Comparison of ENCODE assay signal across 1 cellular context in genomic region chr19:35960432-35960972, GRCh38.
TF ChIP-seq lines count a peak whose summit lies in the region.

No MANE protein-coding gene starts in this region.

TF ChIP-seq in HEK293, 187 proteins besides CTCF, POLR2A, EP300 and RAD21:
- no peak for TF ChIP-seq ZBTB10 (tag by site-specific recombination; IDR thresholded peaks at IDR 0.05)
- TF ChIP-seq ZNF664 (tag by site-specific recombination; IDR thresholded peaks at IDR 0.05): no peak
- TF ChIP-seq ZNF707 (tag by site-specific recombination; IDR thresholded peaks at IDR 0.05): no peak
- TF ChIP-seq ZNF558 (tag by site-specific recombination; IDR thresholded peaks at IDR 0.05): no peak
- no peak for TF ChIP-seq ZSCAN23 (tag by site-specific recombination; IDR thresholded peaks at IDR 0.05)
- TF ChIP-seq MYNN (tag by site-specific recombination; IDR thresholded peaks at IDR 0.05; ENCODE audit: borderline replicate concordance): peak; percentile 79
- TF ChIP-seq HOXA7 (CRISPR knock-in tag; IDR thresholded peaks at IDR 0.05; ENCODE audit: borderline replicate concordance): no peak
- no peak for TF ChIP-seq ZNF398 (tag by site-specific recombination; IDR thresholded peaks at IDR 0.05)
- no peak for TF ChIP-seq ZNF501 (tag by site-specific recombination; IDR thresholded peaks at IDR 0.05)
- no peak for TF ChIP-seq ZNF639 (tag by site-specific recombination; IDR thresholded peaks at IDR 0.05)
- TF ChIP-seq ZNF677 (tag by site-specific recombination; IDR thresholded peaks at IDR 0.05): no peak
- no peak for TF ChIP-seq KLF7 (tag by site-specific recombination; IDR thresholded peaks at IDR 0.05; ENCODE audit: borderline replicate concordance)
- TF ChIP-seq ZNF514 (tag by site-specific recombination; IDR thresholded peaks at IDR 0.05): no peak
- TF ChIP-seq ZNF623 (tag by site-specific recombination; IDR thresholded peaks at IDR 0.05): peak; percentile 100
- TF ChIP-seq ZNF391 (tag by site-specific recombination; IDR thresholded peaks at IDR 0.05; ENCODE audit: borderline replicate concordance, low read depth): no peak
- TF ChIP-seq HOXD13 (CRISPR knock-in tag; IDR thresholded peaks at IDR 0.05; ENCODE audit: borderline replicate concordance): no peak
- 0 out of 2 replicates have a peak, but pooled peaks have one; percentile 10 for TF ChIP-seq KLF17 (tag by site-specific recombination; IDR thresholded peaks at IDR 0.05)
- no peak for TF ChIP-seq ZBTB21 (tag by site-specific recombination; IDR thresholded peaks at IDR 0.05)
- TF ChIP-seq ZFP41 (tag by site-specific recombination; IDR thresholded peaks at IDR 0.05; ENCODE audit: borderline replicate concordance): no peak
- TF ChIP-seq ZNF280D (tag by site-specific recombination; IDR thresholded peaks at IDR 0.05): peak; percentile 80; the same call in 1 of the 2 replicates
- TF ChIP-seq KLF16 (tag by site-specific recombination; IDR thresholded peaks at IDR 0.05): no peak
- no peak for TF ChIP-seq ZNF416 (tag by site-specific recombination; IDR thresholded peaks at IDR 0.05)
- TF ChIP-seq ZNF510 (tag by site-specific recombination; IDR thresholded peaks at IDR 0.05; ENCODE audit: insufficient replicate concordance): no peak
- TF ChIP-seq ZNF239 (tag by site-specific recombination; IDR thresholded peaks at IDR 0.05): no peak
- TF ChIP-seq ZNF473 (tag by site-specific recombination; IDR thresholded peaks at IDR 0.05): no peak
- TF ChIP-seq ZNF114 (tag by site-specific recombination; IDR thresholded peaks at IDR 0.05): no peak
- TF ChIP-seq ZNF580 (tag by site-specific recombination; IDR thresholded peaks at IDR 0.05): 0 out of 2 replicates have a peak, but pooled peaks have one; percentile 40
- no peak for TF ChIP-seq ZNF354C (tag by site-specific recombination; IDR thresholded peaks at IDR 0.05; ENCODE audit: borderline replicate concordance, low read depth)
- TF ChIP-seq ZNF214 (tag by site-specific recombination; IDR thresholded peaks at IDR 0.05; ENCODE audit: borderline replicate concordance): no peak
- no peak for TF ChIP-seq ZNF140 (tag by site-specific recombination; IDR thresholded peaks at IDR 0.05)
- no peak for TF ChIP-seq ZNF174 (tag by site-specific recombination; IDR thresholded peaks at IDR 0.05)
